Comparison of ENCODE assay signal across 23 cellular contexts in genomic region chr17:30761058-30761457, GRCh38.
"Had no signal": no experiment of that assay in that cellular context is flagged by ENCODE, and none has a peak within 500 bp of the region (broad histone marks: within the 10 kb centered on the region; RNA-seq: fewer than 3 reads in every experiment).

No MANE protein-coding gene starts in this region.

- H3K4me1 Mint-ChIP-seq: endodermal cell, naive B cell, neural crest cell had no signal

- H3K27me3 ChIP-seq: adrenal gland, esophagus squamous epithelium, gastrocnemius medialis, left lung, spleen, upper lobe of left lung had no signal

- H3K27ac Mint-ChIP-seq: endodermal cell had no signal

- H3K4me1 ChIP-seq: adrenal gland, esophagus squamous epithelium, gastrocnemius medialis, left lung, spleen, upper lobe of left lung had no signal

- H3K4me3 ChIP-seq: adrenal gland, esophagus squamous epithelium, gastrocnemius medialis, left lung, lung, spleen, upper lobe of left lung had no signal

- FAIRE-seq: bronchial epithelial cell had no signal

- H3K27me3 Mint-ChIP-seq: activated naive CD4-positive, alpha-beta T cell treated with anti-CD3 and anti-CD28 coated beads, Interleukin-2, amount 10 ng/mL, durations not matched to agents 7 days and 5 days; naive B cell had no signal

- DNase-seq: activated CD8-positive, alpha-beta memory T cell treated with anti-CD3 and anti-CD28 coated beads, Interleukin-2, amount 50 U/mL, for 48 hours; activated effector memory CD4-positive, alpha-beta T cell treated with anti-CD3 and anti-CD28 coated beads, Interleukin-2, amount 50 U/mL, for 16 hours; activated naive CD4-positive, alpha-beta T cell treated with anti-CD3 and anti-CD28 coated beads, Interleukin-2, amount 10 ng/mL, durations not matched to agents 7 days and 5 days; activated T-cell treated with anti-CD3 and anti-CD28 coated beads, Interleukin-2, amount 50 U/mL, for 48 hours; adrenal gland; cerebellar nuclear complex; cortex of kidney; endodermal cell; esophagus squamous epithelium; gastrocnemius medialis; hippocampal formation; kidney glomerular epithelial cell; left lung; naive B cell; posterior cingulate gyrus; retina; spleen; stimulated activated CD4-positive, alpha-beta T cell treated with anti-CD3 and anti-CD28 coated beads, Interleukin-4, amount 100 ng/mL, for 24 hours; stimulated activated naive CD8-positive, alpha-beta T cell treated with anti-CD3 and anti-CD28 coated beads, Interleukin-15, Interleukin-2, amounts not matched to agents 100 U/mL and 50 U/mL, for 24 hours had no signal

- H3K9me3 Mint-ChIP-seq: activated naive CD4-positive, alpha-beta T cell treated with anti-CD3 and anti-CD28 coated beads, Interleukin-2, amount 10 ng/mL, durations not matched to agents 7 days and 5 days; endodermal cell; naive B cell; neural crest cell had no signal

- H3K4me3 Mint-ChIP-seq: activated naive CD4-positive, alpha-beta T cell treated with anti-CD3 and anti-CD28 coated beads, Interleukin-2, amount 10 ng/mL, durations not matched to agents 7 days and 5 days; endodermal cell; naive B cell; neural crest cell had no signal

- H3K27ac ChIP-seq: adrenal gland, esophagus squamous epithelium, gastrocnemius medialis, left lung, spleen, upper lobe of left lung had no signal

- ATAC-seq: gastrocnemius medialis; left lung; stimulated activated naive CD8-positive, alpha-beta T cell treated with anti-CD3 and anti-CD28 coated beads, Interleukin-15, Interleukin-2, amounts not matched to agents 100 U/mL and 50 U/mL, for 24 hours had no signal

- H3K9me3 ChIP-seq: adrenal gland, esophagus squamous epithelium, gastrocnemius medialis, left lung, spleen, upper lobe of left lung had no signal
